ENCODE assay signal across 8 cellular contexts in genomic region chr22:41780714-41781507, GRCh38. TPM values are rescaled to one million over a fixed set of nuclear protein-coding genes. Genes with fewer than 3 reads are reported as not detected.
DNase-seq lines count a peak whose midpoint lies in the region; ATAC-seq, FAIRE-seq and TF ChIP-seq lines count a peak whose summit lies in the region.

No MANE protein-coding gene starts in this region.

- no peak for TF ChIP-seq CTCF in OCI-LY1 (IDR thresholded peaks at IDR 0.05; ENCODE audit: low read length)
- TF ChIP-seq CTCF in BE2C (IDR thresholded peaks at IDR 0.05; ENCODE audit: low read depth, low read length) = no peak

- H3K27me3 ChIP-seq in OCI-LY1 (ENCODE audit: insufficient read depth, low read length) (no peaks in the 10 kb centered on the region), BE2C (no peaks in the 10 kb centered on the region)

- no peaks in the 10 kb centered on the region for H3K79me2 ChIP-seq in OCI-LY1 (ENCODE audit: insufficient read depth, low read length)

- ATAC-seq in HG02642 (IDR thresholded peaks at IDR 0.05; ENCODE audit: poor library complexity, unreplicated experiment) = peak; percentile 91

- peak; percentile 75 for TF ChIP-seq POLR2A in GM12892 (IDR thresholded peaks at IDR 0.05; ENCODE audit: low read depth, low read length)

- DNase-seq in GM12892 (ENCODE audit: insufficient read length) (peak; percentile 65), activated T-helper 1 cell treated with Interleukin-2 at 50 U/mL for 16 hours (ENCODE audit: low read depth) (peak; percentile 82), hepatic stellate cell (ENCODE audit: low spot score) (peak; percentile 34), epidermal melanocyte (ENCODE audit: insufficient read length, low spot score) (no peak), BE2C (no peak)
- DNase-seq in stimulated activated CD4-positive, alpha-beta T cell treated with anti-CD3 and anti-CD28 coated beads, Interleukin-2, amount 100 ng/mL, for 48 hours = peak; percentile 76 to 77

- H3K9me3 ChIP-seq in OCI-LY1 (ENCODE audit: low read length) (no peaks in the 10 kb centered on the region), BE2C (no peaks in the 10 kb centered on the region)

- no peaks in the 10 kb centered on the region for H4K20me1 ChIP-seq in OCI-LY1 (ENCODE audit: insufficient read depth, low read length)

- no peak overlapping the region for H3K27ac ChIP-seq in OCI-LY1 (ENCODE audit: low read depth, low read length, poor library complexity, severe bottlenecking)

- H3K4me2 ChIP-seq in OCI-LY1 (ENCODE audit: low read length) = peak overlapping the region; percentile 10; the same call in 1 of the 2 replicates

- H3K4me3 ChIP-seq in OCI-LY1 (ENCODE audit: low read depth, low read length, poor library complexity, severe bottlenecking) = no peak overlapping the region
- no peak overlapping the region for H3K4me3 ChIP-seq in BE2C (ENCODE audit: low read depth, low read length)

- peak; percentile 99 for FAIRE-seq in GM12892 (lab: Jason Lieb, UNC)

- H3K36me3 ChIP-seq in OCI-LY1 (ENCODE audit: insufficient read depth, low read length) (no peaks in the 10 kb centered on the region), BE2C (no peaks in the 10 kb centered on the region)

- 0 out of 2 replicates have a peak overlapping the region, but pooled peaks have one; percentile 42 for H2AFZ ChIP-seq in OCI-LY1 (ENCODE audit: low read length)

- H3F3A ChIP-seq in OCI-LY1 (ENCODE audit: insufficient read depth, low read length) = no peaks in the 10 kb centered on the region

- peak overlapping the region; percentile 9; the same call in 1 of the 2 replicates for H3K9ac ChIP-seq in OCI-LY1 (ENCODE audit: low read length)

- H3K4me1 ChIP-seq in OCI-LY1 (ENCODE audit: insufficient read depth, low read length, severe bottlenecking) = peaks cover 7% of the 10 kb centered on the region
- no peaks in the 10 kb centered on the region for H3K4me1 ChIP-seq in BE2C

- H3K9me2 ChIP-seq in OCI-LY1 (ENCODE audit: low read depth, low read length) = no peaks in the 10 kb centered on the region

RNA-seq across cellular contexts. Expression of gene CCDC134, which starts 19.6 kb away (rescaled TPM):
- polyA plus RNA-seq in GM12892 (2012; ENCODE audit: missing spikeins) = 6.9 TPM
- polyA plus RNA-seq in BE2C (2012; ENCODE audit: insufficient read depth, insufficient read length, low read depth) = 4.3 TPM

RNA-seq across cellular contexts. Expression of gene SREBF2, which starts 52.0 kb away (rescaled TPM):
- 99.3 TPM for polyA plus RNA-seq in GM12892 (2012; ENCODE audit: missing spikeins)
- 236 TPM for polyA plus RNA-seq in BE2C (2012; ENCODE audit: insufficient read depth, insufficient read length, low read depth)

Comparison
In these comparisons a context has a peak if more than half of its experiments do, and no peak if none do; other contexts are left out.
1. DNase-seq: peak in GM12892 (single experiment), activated T-helper 1 cell treated with Interleukin-2 at 50 U/mL for 16 hours (single experiment), hepatic stellate cell (single experiment) and stimulated activated CD4-positive, alpha-beta T cell treated with anti-CD3 and anti-CD28 coated beads, Interleukin-2, amount 100 ng/mL, for 48 hours (2 of 2); none in epidermal melanocyte (single experiment) and BE2C (single experiment).